9 cellular contexts compared by ENCODE assay signal in genomic region chr18:39571511-39571910, GRCh38.
DNase-seq lines count a peak whose midpoint lies in the region; ATAC-seq and TF ChIP-seq lines count a peak whose summit lies in the region.
"Had no signal": no experiment of that assay in that cellular context is flagged by ENCODE, and none has a peak within 500 bp of the region (broad histone marks: within the 10 kb centered on the region; RNA-seq: fewer than 3 reads in every experiment).

No MANE protein-coding gene starts in this region.

- H3K79me2 ChIP-seq in DOHH2 (ENCODE audit: control insufficient read depth, low read length) = no peaks in the 10 kb centered on the region

- TF ChIP-seq RAD21 in Ishikawa (IDR thresholded peaks at IDR 0.05; ENCODE audit: low read depth) = peak; percentile 52

- peaks cover 0 to 8% (median 2%) of the 10 kb centered on the region in 8 donors for H3K9me3 Mint-ChIP-seq in CD4-positive, alpha-beta memory T cell

- H3K4me3 ChIP-seq in DOHH2 (ENCODE audit: low read length) (no peak overlapping the region), body of pancreas (no peak overlapping the region)
- no peak overlapping the region for H3K4me3 ChIP-seq in CD4-positive, alpha-beta memory T cell (ENCODE audit: low read length in 2 of 2)

- intact Hi-C loops in body of pancreas (cut with DNase I) = no loop called here
- intact Hi-C loops in CD4-positive, alpha-beta memory T cell (cut with micrococcal nuclease) = no loop called here

- H3K4me1 ChIP-seq in DOHH2 (ENCODE audit: control insufficient read depth, low read length) (no peaks in the 10 kb centered on the region), body of pancreas (no peaks in the 10 kb centered on the region)
- no peaks in the 10 kb centered on the region for H3K4me1 ChIP-seq in CD4-positive, alpha-beta memory T cell (ENCODE audit: insufficient read depth, low read length)

- no peaks in the 10 kb centered on the region for H3K27me3 ChIP-seq in DOHH2 (ENCODE audit: control insufficient read depth, low read length)
- H3K27me3 ChIP-seq in body of pancreas = no peaks in the 10 kb centered on the region
- H3K27me3 ChIP-seq in CD4-positive, alpha-beta memory T cell (ENCODE audit: insufficient read depth, low read length) = no peaks in the 10 kb centered on the region

- no peak for TF ChIP-seq EP300 in Ishikawa (IDR thresholded peaks at IDR 0.05; ENCODE audit: borderline replicate concordance)

- H3K27ac ChIP-seq in DOHH2 (ENCODE audit: low read depth, low read length) (no peak overlapping the region), body of pancreas (no peak overlapping the region)
- no peak overlapping the region for H3K27ac ChIP-seq in CD4-positive, alpha-beta memory T cell (ENCODE audit: low read depth, low read length)

- H3K4me1 Mint-ChIP-seq in CD4-positive, alpha-beta memory T cell = no peaks in the 10 kb centered on the region

- no peaks in the 10 kb centered on the region for H4K20me1 ChIP-seq in DOHH2 (ENCODE audit: control insufficient read depth, insufficient read depth, low read depth, low read length)

- WGBS in body of pancreas, 2 donors = 57 to 66% methylated on average over 5 of the region's 5 CpGs

- CTCF ChIA-PET in CD4-positive, alpha-beta memory T cell (lab: Charles Lee; ENCODE audit: partially characterized antibody) = no interaction called here

- no peaks in the 10 kb centered on the region for H3K36me3 Mint-ChIP-seq in CD4-positive, alpha-beta memory T cell

- no peak overlapping the region for H3K4me2 ChIP-seq in DOHH2 (ENCODE audit: low read length)

- no peaks in the 10 kb centered on the region for H3F3A ChIP-seq in DOHH2 (ENCODE audit: control insufficient read depth, insufficient read depth)

- H3K27me3 Mint-ChIP-seq in CD4-positive, alpha-beta memory T cell = no peaks in the 10 kb centered on the region

- no peak overlapping the region for H3K4me3 Mint-ChIP-seq in CD4-positive, alpha-beta memory T cell

- peak; percentile 31 for TF ChIP-seq CTCF in DOHH2 (IDR thresholded peaks at IDR 0.05; ENCODE audit: low read depth, low read length, poor library complexity, severe bottlenecking)
- TF ChIP-seq CTCF in body of pancreas (IDR thresholded peaks at IDR 0.05) = peak in 6 of 7 experiments; percentile 49 to 61 (median 54)

- DNase-seq in body of pancreas (peak in 2 of 4 donors; percentile 2 to 10), medulla oblongata (ENCODE audit: extremely low spot score) (peak; percentile 30), T1000 (lab: John Stamatoyannopoulos, UW) (no peak)
- DNase-seq in CD4-positive, alpha-beta memory T cell = no peak
- no peak for DNase-seq in activated CD8-positive, alpha-beta memory T cell treated with anti-CD3 and anti-CD28 coated beads, Interleukin-2, amount 50 U/mL, for 48 hours
- DNase-seq: SW 1271 had no signal

- TF ChIP-seq POLR2A in body of pancreas (IDR thresholded peaks at IDR 0.05) = no peak

- no peaks in the 10 kb centered on the region for H3K9me3 ChIP-seq in DOHH2 (ENCODE audit: control insufficient read depth, insufficient read depth, low read length)
- no peaks in the 10 kb centered on the region for H3K9me3 ChIP-seq in body of pancreas
- no peaks in the 10 kb centered on the region for H3K9me3 ChIP-seq in CD4-positive, alpha-beta memory T cell (ENCODE audit: control insufficient read depth in 1 of 2, low read length in 2 of 2)

- POLR2A ChIA-PET in CD4-positive, alpha-beta memory T cell (lab: Charles Lee; ENCODE audit: partially characterized antibody) = no interaction called here

- H3K9me2 ChIP-seq in DOHH2 (replicated peaks; ENCODE audit: control insufficient read depth, low read length) = no peaks in the 10 kb centered on the region

- ATAC-seq in body of pancreas (no peak), HG02798 (IDR thresholded peaks at IDR 0.05; ENCODE audit: poor library complexity, unreplicated experiment) (no peak)

- no peak overlapping the region for H3K27ac Mint-ChIP-seq in CD4-positive, alpha-beta memory T cell

- H3K36me3 ChIP-seq in DOHH2 (ENCODE audit: control insufficient read depth, low read length) = no peaks in the 10 kb centered on the region
- no peaks in the 10 kb centered on the region for H3K36me3 ChIP-seq in body of pancreas (replicated peaks in 1 of 2; ENCODE audit: insufficient read depth in 1 of 2, low read depth in 2 of 2)
- H3K36me3 ChIP-seq in CD4-positive, alpha-beta memory T cell (ENCODE audit: insufficient read depth, low read length) = no peaks in the 10 kb centered on the region

TF ChIP-seq in Ishikawa, 13 proteins besides CTCF, POLR2A, EP300 and RAD21:
- TF ChIP-seq CEBPB (IDR thresholded peaks at IDR 0.05) (no peak), ZBTB7A (IDR thresholded peaks at IDR 0.05; ENCODE audit: low read depth) (no peak), TEAD4 (IDR thresholded peaks at IDR 0.05) (no peak)
